In genomic region chr16:88901718-88902337, GRCh38 we compare ENCODE assay signal across 1 cellular context.
A peak's percentile ranks its signal among the peaks of the same experiment; 100 is the strongest.
TF ChIP-seq lines count a peak whose summit lies in the region.

No MANE protein-coding gene starts in this region.

TF ChIP-seq in HepG2, 621 proteins besides CTCF, POLR2A, EP300 and RAD21 (continues in another document):
- TF ChIP-seq ZNF17 (CRISPR knock-in tag; IDR thresholded peaks at IDR 0.05) (no peak), AGO2 (optimal IDR thresholded peaks at IDR 0.05; ENCODE audit: low read depth, low read length) (no peak), TRIM22 (IDR thresholded peaks at IDR 0.05) (no peak), ZNF672 (CRISPR knock-in tag; IDR thresholded peaks at IDR 0.05) (no peak), ZFY (CRISPR knock-in tag; IDR thresholded peaks at IDR 0.05) (peak; percentile 25), KAT8 (CRISPR knock-in tag; IDR thresholded peaks at IDR 0.05) (no peak), MAFG (CRISPR knock-in tag; IDR thresholded peaks at IDR 0.05) (no peak), GLMP (CRISPR knock-in tag; IDR thresholded peaks at IDR 0.05; ENCODE audit: borderline replicate concordance) (no peak), ZNF816 (CRISPR knock-in tag; IDR thresholded peaks at IDR 0.05; ENCODE audit: borderline replicate concordance) (no peak), ZMAT3 (CRISPR knock-in tag; conservative IDR thresholded peaks at IDR 0.05) (no peak; the same call in 1 of the 2 replicates), RELA (CRISPR knock-in tag; IDR thresholded peaks at IDR 0.05) (no peak), YY1 (IDR thresholded peaks at IDR 0.05; ENCODE audit: insufficient read depth, insufficient replicate concordance, low read depth, low read length) (peak; percentile 34), FOSL1 (CRISPR knock-in tag; IDR thresholded peaks at IDR 0.05; ENCODE audit: borderline replicate concordance) (no peak), KAT7 (CRISPR knock-in tag; IDR thresholded peaks at IDR 0.05; ENCODE audit: borderline replicate concordance) (no peak), CENPBD1 (CRISPR knock-in tag; IDR thresholded peaks at IDR 0.05; ENCODE audit: borderline replicate concordance, low read depth) (no peak), ZNF768 (CRISPR knock-in tag; IDR thresholded peaks at IDR 0.05) (no peak), ZBTB44 (CRISPR knock-in tag; IDR thresholded peaks at IDR 0.05) (no peak), ZNF407 (CRISPR knock-in tag; IDR thresholded peaks at IDR 0.05; ENCODE audit: not compliant biosample characterization) (no peak), ZNF572 (CRISPR knock-in tag; IDR thresholded peaks at IDR 0.05) (no peak), BRCA1 (CRISPR knock-in tag; IDR thresholded peaks at IDR 0.05) (0 out of 2 replicates have a peak, but pooled peaks have one; percentile 26), MAX (IDR thresholded peaks at IDR 0.05) (no peak), E2F2 (CRISPR knock-in tag; IDR thresholded peaks at IDR 0.05; ENCODE audit: borderline replicate concordance) (no peak), MEIS2 (CRISPR knock-in tag; IDR thresholded peaks at IDR 0.05) (peak; percentile 30; the same call in 1 of the 2 replicates), ZBTB7B (CRISPR knock-in tag; IDR thresholded peaks at IDR 0.05) (no peak), MEIS1 (CRISPR knock-in tag; IDR thresholded peaks at IDR 0.05; ENCODE audit: borderline replicate concordance) (no peak), POGZ (CRISPR knock-in tag; IDR thresholded peaks at IDR 0.05) (no peak), CREB3 (CRISPR knock-in tag; IDR thresholded peaks at IDR 0.05) (0 out of 2 replicates have a peak, but pooled peaks have one; percentile 49), ZNF207 (IDR thresholded peaks at IDR 0.05; ENCODE audit: borderline replicate concordance) (no peak), ZNF549 (CRISPR knock-in tag; IDR thresholded peaks at IDR 0.05) (0 out of 2 replicates have a peak, but pooled peaks have one; percentile 17), THRA (CRISPR knock-in tag; IDR thresholded peaks at IDR 0.05; ENCODE audit: borderline replicate concordance) (no peak), TOPORS (CRISPR knock-in tag; IDR thresholded peaks at IDR 0.05) (no peak), ATF7-NPFF (CRISPR knock-in tag; IDR thresholded peaks at IDR 0.05; ENCODE audit: low read depth) (no peak), TRIM24 (CRISPR knock-in tag; IDR thresholded peaks at IDR 0.05) (no peak), ZNF280B (CRISPR knock-in tag; IDR thresholded peaks at IDR 0.05; ENCODE audit: borderline replicate concordance) (no peak), FOXC1 (CRISPR knock-in tag; IDR thresholded peaks at IDR 0.05; ENCODE audit: borderline replicate concordance) (no peak), CHD4 (IDR thresholded peaks at IDR 0.05; ENCODE audit: borderline replicate concordance, low read length) (no peak), ZNF891 (CRISPR knock-in tag; IDR thresholded peaks at IDR 0.05) (no peak), ZNF747 (CRISPR knock-in tag; IDR thresholded peaks at IDR 0.05; ENCODE audit: borderline replicate concordance) (no peak), HOXA9 (CRISPR knock-in tag; IDR thresholded peaks at IDR 0.05; ENCODE audit: borderline replicate concordance) (no peak), ZNF7 (CRISPR knock-in tag; IDR thresholded peaks at IDR 0.05) (no peak), ZSCAN20 (CRISPR knock-in tag; IDR thresholded peaks at IDR 0.05; ENCODE audit: borderline replicate concordance) (0 out of 2 replicates have a peak, but pooled peaks have one; percentile 38), SRSF4 (IDR thresholded peaks at IDR 0.05; ENCODE audit: low read depth, low read length, poor library complexity, severe bottlenecking) (no peak)
